Comparison of ENCODE assay signal across 1 cellular context in genomic region chr11:59770324-59770723, GRCh38.
TF ChIP-seq lines count a peak whose summit lies in the region.

No MANE protein-coding gene starts in this region.

TF ChIP-seq in H1, 55 proteins besides CTCF, POLR2A, EP300 and RAD21:
- TF ChIP-seq FOSL1 (IDR thresholded peaks at IDR 0.05; ENCODE audit: insufficient read depth, low read depth, low read length) (no peak), EZH2 (IDR thresholded peaks at IDR 0.05; ENCODE audit: low read depth, low read length, severe bottlenecking) (no peak), CBX8 (IDR thresholded peaks at IDR 0.05; ENCODE audit: borderline replicate concordance, low read depth, low read length) (no peak), ZNF274 (IDR thresholded peaks at IDR 0.05; ENCODE audit: borderline replicate concordance, extremely low read depth, low read length) (no peak), CHD1 (IDR thresholded peaks at IDR 0.05; ENCODE audit: low read depth, low read length) (no peak), TBP (IDR thresholded peaks at IDR 0.05; ENCODE audit: low read depth, low read length) (no peak)
